Comparison of ENCODE assay signal across 11 cellular contexts in the genomic region with DNA sequence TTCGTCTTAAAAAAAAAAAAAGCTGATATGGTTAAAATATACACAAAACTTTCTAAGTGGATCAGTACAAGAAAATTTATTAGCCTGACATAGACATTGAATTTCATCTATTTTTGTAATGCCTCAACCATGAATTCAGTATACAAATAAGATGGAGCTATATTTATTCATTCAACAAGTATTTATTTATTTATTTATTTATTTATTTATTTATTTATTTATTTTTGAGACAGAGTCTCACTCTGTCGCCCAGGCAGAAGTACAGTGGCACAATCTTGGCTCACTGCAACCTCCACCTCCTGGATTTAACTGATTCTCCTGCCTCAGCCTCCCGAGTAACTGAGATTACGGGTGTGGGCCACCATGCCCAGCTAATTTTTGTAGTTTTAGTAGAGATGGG.
"Had no signal": no experiment of that assay in that cellular context is flagged by ENCODE, and none has a peak within 500 bp of the region (broad histone marks: within the 10 kb centered on the region; RNA-seq: fewer than 3 reads in every experiment).

No MANE protein-coding gene starts in this region.

- H3K4me2 ChIP-seq: GM23338 had no signal

- H3K9ac ChIP-seq: GM23248 had no signal

- ATAC-seq: GM23338, HCT116 had no signal

- DNase-seq: GM23248, GOT3, H7, H9, HCEC 1CT, HFFc6 had no signal

- H3K9me3 ChIP-seq: HAP-1 had no signal

- H2AFZ ChIP-seq: GM23248, GM23338 had no signal

- H3K36me3 ChIP-seq: HAP-1 had no signal

- H3K4me3 ChIP-seq: GM23248, GM23338, HAP-1 had no signal

- H3K27ac ChIP-seq: GM23248 had no signal

- FAIRE-seq: H1, H54 had no signal

- H3K27ac Mint-ChIP-seq: GM23338, H9, HFFc6 had no signal

- H3K4me3 Mint-ChIP-seq: GM23338, H9, HFFc6 had no signal
